In genomic region chr2:128498589-128498988, GRCh38 we compare ENCODE assay signal across 22 cellular contexts.
"Had no signal": no experiment of that assay in that cellular context is flagged by ENCODE, and none has a peak within 500 bp of the region (broad histone marks: within the 10 kb centered on the region; RNA-seq: fewer than 3 reads in every experiment).

No MANE protein-coding gene starts in this region.

- H3K9me3 ChIP-seq: gastroesophageal sphincter, right atrium auricular region, thoracic aorta had no signal

- H3K4me3 Mint-ChIP-seq: activated B cell treated with CpG ODN at 0.5 μM for 24 hours; activated CD8-positive, alpha-beta T cell treated with anti-CD3 and anti-CD28 coated beads, Interleukin-2, amount 10 ng/mL, durations not matched to agents 7 days and 5 days; activated naive CD4-positive, alpha-beta T cell treated with anti-CD3 and anti-CD28 coated beads, Interleukin-2, amount 50 U/mL, for 24 hours; activated naive CD8-positive, alpha-beta T cell treated with anti-CD3 and anti-CD28 coated beads, Interleukin-2, amount 50 U/mL, for 24 hours; activated T-helper 1 cell treated with anti-CD3 and anti-CD28 coated beads, Interleukin-12 subunit alpha, Interleukin-12 subunit beta, Interleukin-2, Interleukin-4 antibody, amounts not matched to agents 30 ng/mL and 10 ng/mL and 1 ng/mL, durations not matched to agents 14 hours and 24 hours and 36 hours; nephron progenitor cell; T-cell had no signal

- ATAC-seq: activated CD8-positive, alpha-beta T cell treated with anti-CD3 and anti-CD28 coated beads, Interleukin-2, amount 10 ng/mL, durations not matched to agents 7 days and 5 days; activated naive CD8-positive, alpha-beta T cell treated with anti-CD3 and anti-CD28 coated beads, Interleukin-2, amount 50 U/mL, for 24 hours; gastroesophageal sphincter; left cardiac atrium; T-cell had no signal

- H3K27ac Mint-ChIP-seq: activated B cell treated with CpG ODN at 0.5 μM for 24 hours; activated CD8-positive, alpha-beta T cell treated with anti-CD3 and anti-CD28 coated beads, Interleukin-2, amount 10 ng/mL, durations not matched to agents 7 days and 5 days; activated naive CD4-positive, alpha-beta T cell treated with anti-CD3 and anti-CD28 coated beads, Interleukin-2, amount 50 U/mL, for 24 hours; activated naive CD8-positive, alpha-beta T cell treated with anti-CD3 and anti-CD28 coated beads, Interleukin-2, amount 50 U/mL, for 24 hours; activated T-helper 1 cell treated with anti-CD3 and anti-CD28 coated beads, Interleukin-12 subunit alpha, Interleukin-12 subunit beta, Interleukin-2, Interleukin-4 antibody, amounts not matched to agents 30 ng/mL and 10 ng/mL and 1 ng/mL, durations not matched to agents 14 hours and 24 hours and 36 hours; nephron progenitor cell; T-cell had no signal

- H3K4me1 Mint-ChIP-seq: activated naive CD4-positive, alpha-beta T cell treated with anti-CD3 and anti-CD28 coated beads, Interleukin-2, amount 50 U/mL, for 24 hours; activated naive CD8-positive, alpha-beta T cell treated with anti-CD3 and anti-CD28 coated beads, Interleukin-2, amount 50 U/mL, for 24 hours; T-cell had no signal

- H3K27me3 Mint-ChIP-seq: activated B cell treated with CpG ODN at 0.5 μM for 24 hours; activated naive CD8-positive, alpha-beta T cell treated with anti-CD3 and anti-CD28 coated beads, Interleukin-2, amount 50 U/mL, for 24 hours had no signal

- H2AFZ ChIP-seq: hepatocyte, parathyroid adenoma had no signal

- H3K4me3 ChIP-seq: gastroesophageal sphincter, hepatocyte, right atrium auricular region, thoracic aorta had no signal

- H3K36me3 Mint-ChIP-seq: activated naive CD4-positive, alpha-beta T cell treated with anti-CD3 and anti-CD28 coated beads, Interleukin-2, amount 50 U/mL, for 24 hours; T-cell had no signal

- H3K9ac ChIP-seq: parathyroid adenoma had no signal

- H3K9me3 Mint-ChIP-seq: activated B cell treated with CpG ODN at 0.5 μM for 24 hours; activated naive CD4-positive, alpha-beta T cell treated with anti-CD3 and anti-CD28 coated beads, Interleukin-2, amount 50 U/mL, for 24 hours; activated naive CD8-positive, alpha-beta T cell treated with anti-CD3 and anti-CD28 coated beads, Interleukin-2, amount 50 U/mL, for 24 hours; activated T-helper 1 cell treated with anti-CD3 and anti-CD28 coated beads, Interleukin-12 subunit alpha, Interleukin-12 subunit beta, Interleukin-2, Interleukin-4 antibody, amounts not matched to agents 30 ng/mL and 10 ng/mL and 1 ng/mL, durations not matched to agents 14 hours and 24 hours and 36 hours; T-cell had no signal

- DNase-seq: activated B cell treated with CpG ODN at 0.5 μM for 24 hours; activated CD4-positive, alpha-beta T cell treated with anti-CD3 and anti-CD28 coated beads, Interleukin-2, amount 50 U/mL, for 1 hour; activated CD8-positive, alpha-beta T cell treated with anti-CD3 and anti-CD28 coated beads, Interleukin-2, amount 10 ng/mL, durations not matched to agents 7 days and 5 days; activated naive CD8-positive, alpha-beta T cell treated with anti-CD3 and anti-CD28 coated beads, Interleukin-2, amount 50 U/mL, for 24 hours; amygdala; caudate nucleus; cortex of kidney; left cardiac atrium; mammary epithelial cell; nephron progenitor cell; stimulated activated CD4-positive, alpha-beta T cell treated with anti-CD3 and anti-CD28 coated beads, Interleukin-15, amount 100 ng/mL, for 24 hours; stimulated activated CD4-positive, alpha-beta T cell treated with anti-CD3 and anti-CD28 coated beads, Interleukin-2, amount 100 ng/mL, for 24 hours; stimulated activated naive CD4-positive, alpha-beta T cell treated with Interleukin-2 at 50 U/mL for 16 hours; T-cell; trophoblast cell had no signal

- H3K4me2 ChIP-seq: hepatocyte had no signal

- H3K27me3 ChIP-seq: hepatocyte, right atrium auricular region had no signal

- H3K4me1 ChIP-seq: gastroesophageal sphincter, parathyroid adenoma had no signal

- H3K79me2 ChIP-seq: hepatocyte, parathyroid adenoma had no signal

- H3K27ac ChIP-seq: gastroesophageal sphincter, hepatocyte, parathyroid adenoma, right atrium auricular region, thoracic aorta had no signal

- H3K36me3 ChIP-seq: gastroesophageal sphincter, right atrium auricular region, thoracic aorta had no signal
